Comparison of ENCODE assay signal across 1 cellular context in the genomic region with DNA sequence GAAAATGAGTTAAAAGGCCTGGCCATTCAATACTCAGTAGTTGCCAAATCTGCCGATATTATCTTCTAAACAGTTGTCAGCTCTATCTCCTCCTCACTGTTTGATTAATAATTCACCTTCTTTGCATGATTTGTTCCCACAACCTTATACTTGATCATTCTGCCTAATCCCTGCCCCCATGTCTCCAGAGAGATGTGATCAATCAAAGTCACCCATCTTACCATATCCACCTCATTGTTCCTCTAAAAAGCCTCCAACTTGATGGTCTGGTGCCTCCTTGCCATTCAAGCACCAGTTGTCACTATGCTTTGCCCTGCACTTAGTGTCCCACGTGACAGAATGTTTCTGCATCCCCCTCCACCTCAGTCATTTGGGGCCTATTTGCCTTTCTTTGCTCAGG.
TF ChIP-seq lines count a peak whose summit lies in the region.

No MANE protein-coding gene starts in this region.

TF ChIP-seq in H1, 55 proteins besides CTCF, POLR2A, EP300 and RAD21:
- no peak for TF ChIP-seq CBX8 (IDR thresholded peaks at IDR 0.05; ENCODE audit: borderline replicate concordance, low read depth, low read length)
- no peak for TF ChIP-seq YY1 (IDR thresholded peaks at IDR 0.05; ENCODE audit: low read depth, low read length)
- TF ChIP-seq, protein P1, sequence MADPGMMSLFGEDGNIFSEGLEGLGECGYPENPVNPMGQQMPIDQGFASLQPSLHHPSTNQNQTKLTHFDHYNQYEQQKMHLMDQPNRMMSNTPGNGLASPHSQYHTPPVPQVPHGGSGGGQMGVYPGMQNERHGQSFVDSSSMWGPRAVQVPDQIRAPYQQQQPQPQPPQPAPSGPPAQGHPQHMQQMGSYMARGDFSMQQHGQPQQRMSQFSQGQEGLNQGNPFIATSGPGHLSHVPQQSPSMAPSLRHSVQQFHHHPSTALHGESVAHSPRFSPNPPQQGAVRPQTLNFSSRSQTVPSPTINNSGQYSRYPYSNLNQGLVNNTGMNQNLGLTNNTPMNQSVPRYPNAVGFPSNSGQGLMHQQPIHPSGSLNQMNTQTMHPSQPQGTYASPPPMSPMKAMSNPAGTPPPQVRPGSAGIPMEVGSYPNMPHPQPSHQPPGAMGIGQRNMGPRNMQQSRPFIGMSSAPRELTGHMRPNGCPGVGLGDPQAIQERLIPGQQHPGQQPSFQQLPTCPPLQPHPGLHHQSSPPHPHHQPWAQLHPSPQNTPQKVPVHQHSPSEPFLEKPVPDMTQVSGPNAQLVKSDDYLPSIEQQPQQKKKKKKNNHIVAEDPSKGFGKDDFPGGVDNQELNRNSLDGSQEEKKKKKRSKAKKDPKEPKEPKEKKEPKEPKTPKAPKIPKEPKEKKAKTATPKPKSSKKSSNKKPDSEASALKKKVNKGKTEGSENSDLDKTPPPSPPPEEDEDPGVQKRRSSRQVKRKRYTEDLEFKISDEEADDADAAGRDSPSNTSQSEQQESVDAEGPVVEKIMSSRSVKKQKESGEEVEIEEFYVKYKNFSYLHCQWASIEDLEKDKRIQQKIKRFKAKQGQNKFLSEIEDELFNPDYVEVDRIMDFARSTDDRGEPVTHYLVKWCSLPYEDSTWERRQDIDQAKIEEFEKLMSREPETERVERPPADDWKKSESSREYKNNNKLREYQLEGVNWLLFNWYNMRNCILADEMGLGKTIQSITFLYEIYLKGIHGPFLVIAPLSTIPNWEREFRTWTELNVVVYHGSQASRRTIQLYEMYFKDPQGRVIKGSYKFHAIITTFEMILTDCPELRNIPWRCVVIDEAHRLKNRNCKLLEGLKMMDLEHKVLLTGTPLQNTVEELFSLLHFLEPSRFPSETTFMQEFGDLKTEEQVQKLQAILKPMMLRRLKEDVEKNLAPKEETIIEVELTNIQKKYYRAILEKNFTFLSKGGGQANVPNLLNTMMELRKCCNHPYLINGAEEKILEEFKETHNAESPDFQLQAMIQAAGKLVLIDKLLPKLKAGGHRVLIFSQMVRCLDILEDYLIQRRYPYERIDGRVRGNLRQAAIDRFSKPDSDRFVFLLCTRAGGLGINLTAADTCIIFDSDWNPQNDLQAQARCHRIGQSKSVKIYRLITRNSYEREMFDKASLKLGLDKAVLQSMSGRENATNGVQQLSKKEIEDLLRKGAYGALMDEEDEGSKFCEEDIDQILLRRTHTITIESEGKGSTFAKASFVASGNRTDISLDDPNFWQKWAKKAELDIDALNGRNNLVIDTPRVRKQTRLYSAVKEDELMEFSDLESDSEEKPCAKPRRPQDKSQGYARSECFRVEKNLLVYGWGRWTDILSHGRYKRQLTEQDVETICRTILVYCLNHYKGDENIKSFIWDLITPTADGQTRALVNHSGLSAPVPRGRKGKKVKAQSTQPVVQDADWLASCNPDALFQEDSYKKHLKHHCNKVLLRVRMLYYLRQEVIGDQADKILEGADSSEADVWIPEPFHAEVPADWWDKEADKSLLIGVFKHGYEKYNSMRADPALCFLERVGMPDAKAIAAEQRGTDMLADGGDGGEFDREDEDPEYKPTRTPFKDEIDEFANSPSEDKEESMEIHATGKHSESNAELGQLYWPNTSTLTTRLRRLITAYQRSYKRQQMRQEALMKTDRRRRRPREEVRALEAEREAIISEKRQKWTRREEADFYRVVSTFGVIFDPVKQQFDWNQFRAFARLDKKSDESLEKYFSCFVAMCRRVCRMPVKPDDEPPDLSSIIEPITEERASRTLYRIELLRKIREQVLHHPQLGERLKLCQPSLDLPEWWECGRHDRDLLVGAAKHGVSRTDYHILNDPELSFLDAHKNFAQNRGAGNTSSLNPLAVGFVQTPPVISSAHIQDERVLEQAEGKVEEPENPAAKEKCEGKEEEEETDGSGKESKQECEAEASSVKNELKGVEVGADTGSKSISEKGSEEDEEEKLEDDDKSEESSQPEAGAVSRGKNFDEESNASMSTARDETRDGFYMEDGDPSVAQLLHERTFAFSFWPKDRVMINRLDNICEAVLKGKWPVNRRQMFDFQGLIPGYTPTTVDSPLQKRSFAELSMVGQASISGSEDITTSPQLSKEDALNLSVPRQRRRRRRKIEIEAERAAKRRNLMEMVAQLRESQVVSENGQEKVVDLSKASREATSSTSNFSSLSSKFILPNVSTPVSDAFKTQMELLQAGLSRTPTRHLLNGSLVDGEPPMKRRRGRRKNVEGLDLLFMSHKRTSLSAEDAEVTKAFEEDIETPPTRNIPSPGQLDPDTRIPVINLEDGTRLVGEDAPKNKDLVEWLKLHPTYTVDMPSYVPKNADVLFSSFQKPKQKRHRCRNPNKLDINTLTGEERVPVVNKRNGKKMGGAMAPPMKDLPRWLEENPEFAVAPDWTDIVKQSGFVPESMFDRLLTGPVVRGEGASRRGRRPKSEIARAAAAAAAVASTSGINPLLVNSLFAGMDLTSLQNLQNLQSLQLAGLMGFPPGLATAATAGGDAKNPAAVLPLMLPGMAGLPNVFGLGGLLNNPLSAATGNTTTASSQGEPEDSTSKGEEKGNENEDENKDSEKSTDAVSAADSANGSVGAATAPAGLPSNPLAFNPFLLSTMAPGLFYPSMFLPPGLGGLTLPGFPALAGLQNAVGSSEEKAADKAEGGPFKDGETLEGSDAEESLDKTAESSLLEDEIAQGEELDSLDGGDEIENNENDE (IDR thresholded peaks at IDR 0.05; ENCODE audit: insufficient replicate concordance, low read length), result no peak
- no peak for TF ChIP-seq PHF8 (conservative IDR thresholded peaks at IDR 0.05; ENCODE audit: low read depth, low read length)
- no peak for TF ChIP-seq EGR1 (IDR thresholded peaks at IDR 0.05; ENCODE audit: borderline replicate concordance, low read depth, low read length)
- TF ChIP-seq, protein P2, sequence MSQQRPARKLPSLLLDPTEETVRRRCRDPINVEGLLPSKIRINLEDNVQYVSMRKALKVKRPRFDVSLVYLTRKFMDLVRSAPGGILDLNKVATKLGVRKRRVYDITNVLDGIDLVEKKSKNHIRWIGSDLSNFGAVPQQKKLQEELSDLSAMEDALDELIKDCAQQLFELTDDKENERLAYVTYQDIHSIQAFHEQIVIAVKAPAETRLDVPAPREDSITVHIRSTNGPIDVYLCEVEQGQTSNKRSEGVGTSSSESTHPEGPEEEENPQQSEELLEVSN (IDR thresholded peaks at IDR 0.05), result no peak
- no peak for TF ChIP-seq BACH1 (IDR thresholded peaks at IDR 0.05; ENCODE audit: low read length)
- no peak for TF ChIP-seq SIN3A (conservative IDR thresholded peaks at IDR 0.05 in 1 of 2, IDR thresholded peaks at IDR 0.05 in 1 of 2; ENCODE audit: low read depth in 1 of 2, low read length in 2 of 2)
- no peak for TF ChIP-seq BCL11A (IDR thresholded peaks at IDR 0.05; ENCODE audit: low read depth in 2 of 2, low read length in 2 of 2)
- no peak for TF ChIP-seq TAF7 (optimal IDR thresholded peaks at IDR 0.05; ENCODE audit: borderline replicate concordance, low read depth, low read length)
- TF ChIP-seq GTF2F1 (IDR thresholded peaks at IDR 0.05; ENCODE audit: borderline replicate concordance, low read depth, low read length), result no peak
- no peak for TF ChIP-seq JUN (IDR thresholded peaks at IDR 0.05; ENCODE audit: low read depth, low read length)
- no peak for TF ChIP-seq SRF (IDR thresholded peaks at IDR 0.05; ENCODE audit: low read depth, low read length)
- no peak for TF ChIP-seq ZNF274 (IDR thresholded peaks at IDR 0.05; ENCODE audit: borderline replicate concordance, extremely low read depth, low read length)
- no peak for TF ChIP-seq SIRT6 (IDR thresholded peaks at IDR 0.05; ENCODE audit: low read length)
- TF ChIP-seq CTBP2 (IDR thresholded peaks at IDR 0.05; ENCODE audit: borderline replicate concordance, insufficient read depth, insufficient read length, low read length), result no peak
- no peak for TF ChIP-seq POLR2AphosphoS5 (IDR thresholded peaks at IDR 0.05; ENCODE audit: low read depth, low read length)
- TF ChIP-seq KDM1A (IDR thresholded peaks at IDR 0.05; ENCODE audit: borderline replicate concordance, low read length), result no peak
